In genomic region chr1:227766015-227766634, GRCh38 we compare ENCODE assay signal across 10 cellular contexts. TPM values are rescaled to one million over a fixed set of nuclear protein-coding genes. Genes with fewer than 3 reads are reported as not detected.
DNase-seq lines count a peak whose midpoint lies in the region; ATAC-seq and TF ChIP-seq lines count a peak whose summit lies in the region.
"Had no signal": no experiment of that assay in that cellular context is flagged by ENCODE, and none has a peak within 500 bp of the region (broad histone marks: within the 10 kb centered on the region; RNA-seq: fewer than 3 reads in every experiment).

No MANE protein-coding gene starts in this region.

- DNase-seq in COR-L47 (lab: John Stamatoyannopoulos, UW) (peak; percentile 95), T-helper 2 cell (peak; percentile 36 to 100 (median 62)), foreskin melanocyte (no peak), progenitor cell of endocrine pancreas (ENCODE audit: low spot score, unreplicated experiment) (no peak), foreskin keratinocyte (no peak)
- DNase-seq in Jurkat, Clone E6-1 (ENCODE audit: low read depth, low spot score): peak; percentile 67
- DNase-seq in activated naive CD8-positive, alpha-beta T cell treated with anti-CD3 and anti-CD28 coated beads, Interleukin-2, amount 50 U/mL, for 24 hours: peak; percentile 70
- peak in 2 of 3 donors; percentile 52 to 67 for DNase-seq in stimulated activated CD4-positive, alpha-beta T cell treated with anti-CD3 and anti-CD28 coated beads, TNF-alpha, amount 100 ng/mL, for 1 hour (ENCODE audit: low read depth in 3 of 3, low spot score in 1 of 3)
- DNase-seq: naive B cell had no signal

- peak; percentile 82 for ATAC-seq in activated naive CD8-positive, alpha-beta T cell treated with anti-CD3 and anti-CD28 coated beads, Interleukin-2, amount 50 U/mL, for 24 hours
- no peak for ATAC-seq in foreskin keratinocyte

- no peaks in the 10 kb centered on the region for H3K9me3 Mint-ChIP-seq in activated naive CD8-positive, alpha-beta T cell treated with anti-CD3 and anti-CD28 coated beads, Interleukin-2, amount 50 U/mL, for 24 hours
- no peaks in the 10 kb centered on the region for H3K9me3 Mint-ChIP-seq in progenitor cell of endocrine pancreas (ENCODE audit: low read depth)
- H3K9me3 Mint-ChIP-seq: naive B cell had no signal

- peak overlapping the region; percentile 8 for H3K4me3 Mint-ChIP-seq in activated naive CD8-positive, alpha-beta T cell treated with anti-CD3 and anti-CD28 coated beads, Interleukin-2, amount 50 U/mL, for 24 hours
- H3K4me3 Mint-ChIP-seq in progenitor cell of endocrine pancreas (ENCODE audit: low read depth): no peak overlapping the region
- H3K4me3 Mint-ChIP-seq: naive B cell had no signal

- H3K4me3 ChIP-seq in Jurkat, Clone E6-1 (ENCODE audit: low read length): no peak overlapping the region
- H3K4me3 ChIP-seq: adrenal gland had no signal

- peaks cover 60% of the 10 kb centered on the region for H3K4me1 Mint-ChIP-seq in activated naive CD8-positive, alpha-beta T cell treated with anti-CD3 and anti-CD28 coated beads, Interleukin-2, amount 50 U/mL, for 24 hours
- H3K4me1 Mint-ChIP-seq in progenitor cell of endocrine pancreas (ENCODE audit: low read depth): peaks cover 3% of the 10 kb centered on the region

- TF ChIP-seq CTCF in progenitor cell of endocrine pancreas (IDR thresholded peaks at IDR 0.05; ENCODE audit: unreplicated experiment) (no peak), foreskin keratinocyte (conservative IDR thresholded peaks at IDR 0.05) (no peak)

- no peak overlapping the region for H3K27ac Mint-ChIP-seq in activated naive CD8-positive, alpha-beta T cell treated with anti-CD3 and anti-CD28 coated beads, Interleukin-2, amount 50 U/mL, for 24 hours
- H3K27ac Mint-ChIP-seq in progenitor cell of endocrine pancreas: no peak overlapping the region

- no peak overlapping the region for H3K27ac ChIP-seq in foreskin keratinocyte
- H3K27ac ChIP-seq: adrenal gland had no signal

- H3K27me3 ChIP-seq in foreskin keratinocyte: no peaks in the 10 kb centered on the region
- H3K27me3 ChIP-seq: adrenal gland had no signal

- H3K36me3 Mint-ChIP-seq in activated naive CD8-positive, alpha-beta T cell treated with anti-CD3 and anti-CD28 coated beads, Interleukin-2, amount 50 U/mL, for 24 hours (ENCODE audit: low read depth): peaks cover 22% of the 10 kb centered on the region
- H3K36me3 Mint-ChIP-seq in progenitor cell of endocrine pancreas (ENCODE audit: insufficient read depth): peaks cover 12% of the 10 kb centered on the region

- H3K4me1 ChIP-seq in foreskin keratinocyte: peaks cover 7% of the 10 kb centered on the region

- H3K27me3 Mint-ChIP-seq in activated naive CD8-positive, alpha-beta T cell treated with anti-CD3 and anti-CD28 coated beads, Interleukin-2, amount 50 U/mL, for 24 hours: no peaks in the 10 kb centered on the region
- H3K27me3 Mint-ChIP-seq in progenitor cell of endocrine pancreas: no peaks in the 10 kb centered on the region
- H3K27me3 Mint-ChIP-seq: naive B cell had no signal

RNA-seq across cellular contexts. Expression of gene SNAP47, which starts 30.9 kb away (rescaled TPM):
- 32.1 TPM for polyA plus RNA-seq in Jurkat, Clone E6-1 (2012; ENCODE audit: insufficient read depth, insufficient read length)
- total RNA-seq in progenitor cell of endocrine pancreas (38.8 and 39.6 TPM in 2 replicates), foreskin keratinocyte (30.9 and 33.1 TPM in 2 replicates)
- polyA plus RNA-seq in foreskin keratinocyte: 25.1 and 27.0 TPM in 2 replicates

RNA-seq across cellular contexts. Expression of gene JMJD4, which starts 31.0 kb away (rescaled TPM):
- 22.3 TPM for polyA plus RNA-seq in Jurkat, Clone E6-1 (2012; ENCODE audit: insufficient read depth, insufficient read length)
- 20.7 and 26.4 TPM in 2 replicates for total RNA-seq in progenitor cell of endocrine pancreas
- total RNA-seq in foreskin keratinocyte: 24.2 and 26.2 TPM in 2 replicates
- 23.6 and 24.6 TPM in 2 replicates for polyA plus RNA-seq in foreskin keratinocyte

RNA-seq across cellular contexts. Expression of gene PRSS38, which starts 49.4 kb away (rescaled TPM):
- not detected for polyA plus RNA-seq in Jurkat, Clone E6-1 (2012; ENCODE audit: insufficient read depth, insufficient read length)
- not detected in 2 replicates for total RNA-seq in progenitor cell of endocrine pancreas
- total RNA-seq in foreskin keratinocyte: not detected in 2 replicates
- not detected in 2 replicates for polyA plus RNA-seq in foreskin keratinocyte
- total RNA-seq: adrenal gland had no signal
- polyA plus RNA-seq: adrenal gland had no signal

Comparison
In these comparisons a context has a peak if more than half of its experiments do, and no peak if none do; other contexts are left out.
1. DNase-seq: peak in COR-L47 (single experiment), Jurkat, Clone E6-1 (single experiment), T-helper 2 cell (5 of 5), activated naive CD8-positive, alpha-beta T cell treated with anti-CD3 and anti-CD28 coated beads, Interleukin-2, amount 50 U/mL, for 24 hours (single experiment) and stimulated activated CD4-positive, alpha-beta T cell treated with anti-CD3 and anti-CD28 coated beads, TNF-alpha, amount 100 ng/mL, for 1 hour (2 of 3); none in foreskin melanocyte (single experiment), progenitor cell of endocrine pancreas (single experiment) and foreskin keratinocyte (0 of 2).